1 cellular context compared by ENCODE assay signal in genomic region chr14:91031668-91032067, GRCh38.
TF ChIP-seq lines count a peak whose summit lies in the region.

No MANE protein-coding gene starts in this region.

TF ChIP-seq in HepG2, 621 proteins besides CTCF, POLR2A, EP300 and RAD21:
- TF ChIP-seq, protein P1, sequence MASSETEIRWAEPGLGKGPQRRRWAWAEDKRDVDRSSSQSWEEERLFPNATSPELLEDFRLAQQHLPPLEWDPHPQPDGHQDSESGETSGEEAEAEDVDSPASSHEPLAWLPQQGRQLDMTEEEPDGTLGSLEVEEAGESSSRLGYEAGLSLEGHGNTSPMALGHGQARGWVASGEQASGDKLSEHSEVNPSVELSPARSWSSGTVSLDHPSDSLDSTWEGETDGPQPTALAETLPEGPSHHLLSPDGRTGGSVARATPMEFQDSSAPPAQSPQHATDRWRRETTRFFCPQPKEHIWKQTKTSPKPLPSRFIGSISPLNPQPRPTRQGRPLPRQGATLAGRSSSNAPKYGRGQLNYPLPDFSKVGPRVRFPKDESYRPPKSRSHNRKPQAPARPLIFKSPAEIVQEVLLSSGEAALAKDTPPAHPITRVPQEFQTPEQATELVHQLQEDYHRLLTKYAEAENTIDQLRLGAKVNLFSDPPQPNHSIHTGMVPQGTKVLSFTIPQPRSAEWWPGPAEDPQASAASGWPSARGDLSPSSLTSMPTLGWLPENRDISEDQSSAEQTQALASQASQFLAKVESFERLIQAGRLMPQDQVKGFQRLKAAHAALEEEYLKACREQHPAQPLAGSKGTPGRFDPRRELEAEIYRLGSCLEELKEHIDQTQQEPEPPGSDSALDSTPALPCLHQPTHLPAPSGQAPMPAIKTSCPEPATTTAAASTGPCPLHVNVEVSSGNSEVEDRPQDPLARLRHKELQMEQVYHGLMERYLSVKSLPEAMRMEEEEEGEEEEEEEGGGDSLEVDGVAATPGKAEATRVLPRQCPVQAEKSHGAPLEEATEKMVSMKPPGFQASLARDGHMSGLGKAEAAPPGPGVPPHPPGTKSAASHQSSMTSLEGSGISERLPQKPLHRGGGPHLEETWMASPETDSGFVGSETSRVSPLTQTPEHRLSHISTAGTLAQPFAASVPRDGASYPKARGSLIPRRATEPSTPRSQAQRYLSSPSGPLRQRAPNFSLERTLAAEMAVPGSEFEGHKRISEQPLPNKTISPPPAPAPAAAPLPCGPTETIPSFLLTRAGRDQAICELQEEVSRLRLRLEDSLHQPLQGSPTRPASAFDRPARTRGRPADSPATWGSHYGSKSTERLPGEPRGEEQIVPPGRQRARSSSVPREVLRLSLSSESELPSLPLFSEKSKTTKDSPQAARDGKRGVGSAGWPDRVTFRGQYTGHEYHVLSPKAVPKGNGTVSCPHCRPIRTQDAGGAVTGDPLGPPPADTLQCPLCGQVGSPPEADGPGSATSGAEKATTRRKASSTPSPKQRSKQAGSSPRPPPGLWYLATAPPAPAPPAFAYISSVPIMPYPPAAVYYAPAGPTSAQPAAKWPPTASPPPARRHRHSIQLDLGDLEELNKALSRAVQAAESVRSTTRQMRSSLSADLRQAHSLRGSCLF (CRISPR knock-in tag; IDR thresholded peaks at IDR 0.05; ENCODE audit: borderline replicate concordance) = no peak
- TF ChIP-seq ZNF253 (CRISPR knock-in tag; IDR thresholded peaks at IDR 0.05; ENCODE audit: borderline replicate concordance) (no peak), SMAD1 (CRISPR knock-in tag; IDR thresholded peaks at IDR 0.05; ENCODE audit: borderline replicate concordance, low read depth) (no peak), FOSL1 (CRISPR knock-in tag; IDR thresholded peaks at IDR 0.05; ENCODE audit: borderline replicate concordance) (no peak), BCL6 (CRISPR knock-in tag; IDR thresholded peaks at IDR 0.05) (no peak), MAFK (conservative IDR thresholded peaks at IDR 0.05 in 1 of 2, IDR thresholded peaks at IDR 0.05 in 1 of 2; ENCODE audit: low read length in 2 of 2) (peak; percentile 43 to 74; a peak in 3 of 4 replicates), EZH2 (conservative IDR thresholded peaks at IDR 0.05; ENCODE audit: low read depth, low read length) (no peak), SOX13 (IDR thresholded peaks at IDR 0.05) (no peak), SOX13 (CRISPR knock-in tag; conservative IDR thresholded peaks at IDR 0.05 in 1 of 2, IDR thresholded peaks at IDR 0.05 in 1 of 2) (no peak), MAFF (IDR thresholded peaks at IDR 0.05; ENCODE audit: low read depth, low read length) (peak; percentile 42; the same call in 1 of the 2 replicates)
